In genomic region chr20:51567622-51568021, GRCh38 we compare ENCODE assay signal across 22 cellular contexts. TPM values are rescaled to one million over a fixed set of nuclear protein-coding genes. Genes with fewer than 3 reads are reported as not detected.
DNase-seq lines count a peak whose midpoint lies in the region; ATAC-seq, FAIRE-seq and TF ChIP-seq lines count a peak whose summit lies in the region.
"Had no signal": no experiment of that assay in that cellular context is flagged by ENCODE, and none has a peak within 500 bp of the region (broad histone marks: within the 10 kb centered on the region; RNA-seq: fewer than 3 reads in every experiment).

No MANE protein-coding gene starts in this region.

- H3K27ac Mint-ChIP-seq in stimulated activated effector memory CD8-positive, alpha-beta T cell treated with anti-CD3 and anti-CD28 coated beads, Interleukin-12 subunit alpha, Interleukin-12 subunit beta, amount 100 ng/mL, for 72 hours, result peak overlapping the region; percentile 6
- H3K27ac Mint-ChIP-seq: B cell; CD4-positive, alpha-beta T cell; CD8-positive, alpha-beta T cell had no signal

- WGBS in A549 (ENCODE audit: missing lambda C conversion rate), result 81% methylated on average over 5 of the region's 5 CpGs
- 77% methylated on average over 5 of the region's 5 CpGs for WGBS in mesenchymal stem cell

- peaks cover 44% of the 10 kb centered on the region for H3K4me1 ChIP-seq in A549
- peaks cover 3% of the 10 kb centered on the region; the same call in 1 of the 2 replicates for H3K4me1 ChIP-seq in HEK293 (ENCODE audit: control insufficient read depth, insufficient read depth, low read length)
- peaks cover 12% of the 10 kb centered on the region for H3K4me1 ChIP-seq in mesenchymal stem cell (ENCODE audit: control insufficient read depth, insufficient read depth, low read depth, low read length)

- H2AK5ac ChIP-seq in mesenchymal stem cell (ENCODE audit: low read length, severe bottlenecking), result no peak overlapping the region

- H3K14ac ChIP-seq in mesenchymal stem cell (ENCODE audit: low read length in 2 of 2), result no peak overlapping the region

- intact Hi-C loops in left colon (cut with DNase I, micrococcal nuclease), result no loop called here

- CTCF ChIA-PET in A549 (lab: Yijun Ruan, JAX), result interaction anchor here (1.0 to 2.3 kb wide), 4 partner anchors 27 to 580 kb away, joined by 3 to 7 read pairs (median 6); no protein-coding TSS in a partner anchor
- CTCF ChIA-PET in HEK293 (lab: Yijun Ruan, JAX), result interaction anchor here (0.8 to 2.0 kb wide), 2 partner anchors 27 to 580 kb away, joined by 3 to 6 read pairs; no protein-coding TSS in a partner anchor

- peak overlapping the region; percentile 30 for H2BK15ac ChIP-seq in mesenchymal stem cell (ENCODE audit: low read depth, poor library complexity, severe bottlenecking)

- no peak overlapping the region for H4K8ac ChIP-seq in mesenchymal stem cell (ENCODE audit: low read length)

- no peak overlapping the region for H3K4me2 ChIP-seq in A549
- no peak overlapping the region for H3K4me2 ChIP-seq in mesenchymal stem cell (ENCODE audit: low read length, poor library complexity, severe bottlenecking)
- H3K4me2 ChIP-seq: BLaER1 treated with 17β-estradiol and CSF1 and Interleukin-3, amounts not matched to agents 10 nM and 100 nM had no signal

- H3K4me1 Mint-ChIP-seq in stimulated activated effector memory CD8-positive, alpha-beta T cell treated with anti-CD3 and anti-CD28 coated beads, Interleukin-12 subunit alpha, Interleukin-12 subunit beta, amount 100 ng/mL, for 72 hours, result peaks cover 10% of the 10 kb centered on the region

- H2AFZ ChIP-seq in mesenchymal stem cell (ENCODE audit: low read depth, low read length), result no peak overlapping the region

- no peak for TF ChIP-seq EP300 in A549 (IDR thresholded peaks at IDR 0.05)

- no peak for FAIRE-seq in A549 (lab: Jason Lieb, UNC)
- FAIRE-seq: A204.1, D721Med, G401.6, GM12891 had no signal

- H2BK5ac ChIP-seq in mesenchymal stem cell (ENCODE audit: low read depth, low read length, poor library complexity, severe bottlenecking), result no peak overlapping the region

- H3K9me3 Mint-ChIP-seq in stimulated activated effector memory CD8-positive, alpha-beta T cell treated with anti-CD3 and anti-CD28 coated beads, Interleukin-12 subunit alpha, Interleukin-12 subunit beta, amount 100 ng/mL, for 72 hours, result no peaks in the 10 kb centered on the region

- POLR2A ChIA-PET in A549 (lab: Yijun Ruan, JAX) (no interaction called here), HEK293 (lab: Yijun Ruan, JAX) (no interaction called here)

- H3K79me1 ChIP-seq in mesenchymal stem cell (replicated peaks; ENCODE audit: low read length, poor library complexity, severe bottlenecking), result no peaks in the 10 kb centered on the region

- H3K18ac ChIP-seq in mesenchymal stem cell (ENCODE audit: low read depth in 1 of 2, low read length in 2 of 2), result no peak overlapping the region

- no peak for TF ChIP-seq RAD21 in A549 (conservative IDR thresholded peaks at IDR 0.05 in 1 of 2, IDR thresholded peaks at IDR 0.05 in 1 of 2)

- H3K27ac ChIP-seq in A549 (no peak overlapping the region), HEK293 (ENCODE audit: extremely low read depth, low read depth, low read length) (no peak overlapping the region), mesenchymal stem cell (ENCODE audit: low read length, poor library complexity, severe bottlenecking) (no peak overlapping the region)
- H3K27ac ChIP-seq: BLaER1 treated with 17β-estradiol and CSF1 and Interleukin-3, amounts not matched to agents 10 nM and 100 nM; C4-2B had no signal

- no peak overlapping the region for H3K4me3 ChIP-seq in A549
- no peak overlapping the region for H3K4me3 ChIP-seq in HEK293 (ENCODE audit: low read depth, low read length)
- H3K4me3 ChIP-seq in mesenchymal stem cell (ENCODE audit: insufficient read depth in 1 of 2, low read depth in 1 of 2, low read length in 2 of 2), result no peak overlapping the region
- H3K4me3 ChIP-seq: BLaER1 treated with 17β-estradiol and CSF1 and Interleukin-3, amounts not matched to agents 10 nM and 100 nM had no signal

- H4K91ac ChIP-seq in mesenchymal stem cell (ENCODE audit: low read length), result no peak overlapping the region

- no peak for TF ChIP-seq POLR2A in A549 (IDR thresholded peaks at IDR 0.05; ENCODE audit: low read length)

- H3K9ac ChIP-seq in mesenchymal stem cell (ENCODE audit: low read length), result no peak overlapping the region
- H3K9ac ChIP-seq: BLaER1 treated with 17β-estradiol and CSF1 and Interleukin-3, amounts not matched to agents 10 nM and 100 nM had no signal

- no peak overlapping the region for H2BK12ac ChIP-seq in mesenchymal stem cell (ENCODE audit: low read length in 2 of 2)

- H3K36me3 ChIP-seq in HEK293 (ENCODE audit: control insufficient read depth in 2 of 2, insufficient read depth in 1 of 2, low read length in 2 of 2), result no peaks in the 10 kb centered on the region
- no peaks in the 10 kb centered on the region for H3K36me3 ChIP-seq in mesenchymal stem cell (ENCODE audit: control insufficient read depth in 1 of 2, insufficient read depth in 2 of 2, low read depth in 1 of 2, low read length in 2 of 2)
- H3K36me3 ChIP-seq: BLaER1 treated with 17β-estradiol and CSF1 and Interleukin-3, amounts not matched to agents 10 nM and 100 nM had no signal

- no peak overlapping the region for H3K4me3 Mint-ChIP-seq in stimulated activated effector memory CD8-positive, alpha-beta T cell treated with anti-CD3 and anti-CD28 coated beads, Interleukin-12 subunit alpha, Interleukin-12 subunit beta, amount 100 ng/mL, for 72 hours
- H3K4me3 Mint-ChIP-seq: B cell; CD4-positive, alpha-beta T cell; CD8-positive, alpha-beta T cell had no signal

- H2BK120ac ChIP-seq in mesenchymal stem cell (ENCODE audit: low read depth, low read length), result no peak overlapping the region

- H3K9me3 ChIP-seq in A549, result 0 out of 3 replicates have a peak, but pooled peaks cover 3% of the 10 kb centered on the region
- no peaks in the 10 kb centered on the region for H3K9me3 ChIP-seq in HEK293 (ENCODE audit: control insufficient read depth, insufficient read depth, low read depth, low read length)
- H3K9me3 ChIP-seq in mesenchymal stem cell (ENCODE audit: control insufficient read depth, low read length), result no peaks in the 10 kb centered on the region

- H3K27me3 ChIP-seq in mesenchymal stem cell (ENCODE audit: control insufficient read depth in 1 of 2, insufficient read depth in 1 of 2, low read length in 2 of 2), result peaks cover 15 to 27% of the 10 kb centered on the region in 2 experiments

- no peak overlapping the region for H3K23ac ChIP-seq in mesenchymal stem cell (ENCODE audit: low read length in 2 of 2)

- H3K36me3 Mint-ChIP-seq in stimulated activated effector memory CD8-positive, alpha-beta T cell treated with anti-CD3 and anti-CD28 coated beads, Interleukin-12 subunit alpha, Interleukin-12 subunit beta, amount 100 ng/mL, for 72 hours, result no peaks in the 10 kb centered on the region
- H3K36me3 Mint-ChIP-seq: CD8-positive, alpha-beta T cell had no signal

- ATAC-seq in A549 (no peak), left colon (no peak), HG03135 (IDR thresholded peaks at IDR 0.05; ENCODE audit: unreplicated experiment) (no peak)
- ATAC-seq in stimulated activated effector memory CD8-positive, alpha-beta T cell treated with anti-CD3 and anti-CD28 coated beads, Interleukin-12 subunit alpha, Interleukin-12 subunit beta, amount 100 ng/mL, for 72 hours, result no peak
- ATAC-seq: CD8-positive, alpha-beta T cell had no signal

- no peak overlapping the region for H3K4ac ChIP-seq in mesenchymal stem cell (ENCODE audit: low read depth in 1 of 2, low read length in 2 of 2)

- DNase-seq in A549 (ENCODE audit: low read depth in 1 of 2, low spot score in 1 of 2) (no peak), mesenchymal stem cell (no peak), left colon (no peak), OCI-M2 (lab: John Stamatoyannopoulos, UW; ENCODE audit: unreplicated experiment) (no peak)
- DNase-seq in stimulated activated effector memory CD8-positive, alpha-beta T cell treated with anti-CD3 and anti-CD28 coated beads, Interleukin-12 subunit alpha, Interleukin-12 subunit beta, amount 100 ng/mL, for 72 hours (ENCODE audit: low spot score in 2 of 2), result no peak
- DNase-seq: 8988T; AML-193; Caco-2; Calu3; CD4-positive, alpha-beta T cell; CD8-positive, alpha-beta T cell; DMS79 treated with DMSO at 0.1 percent for 48 hours; GF-D8 had no signal

- TF ChIP-seq CTCF in A549 (IDR thresholded peaks at IDR 0.05) (no peak), HEK293 (tag by site-specific recombination; IDR thresholded peaks at IDR 0.05) (no peak)

TF ChIP-seq in A549, 52 proteins besides CTCF, POLR2A, EP300 and RAD21:
- no peak for TF ChIP-seq PHF8 (IDR thresholded peaks at IDR 0.05; ENCODE audit: borderline replicate concordance, low read depth)
- TF ChIP-seq ZFP36 (IDR thresholded peaks at IDR 0.05; ENCODE audit: borderline replicate concordance, partially characterized antibody), result peak; percentile 64

TF ChIP-seq in HEK293, 187 proteins besides CTCF, POLR2A, EP300 and RAD21:
- 0 out of 2 replicates have a peak, but pooled peaks have one; percentile 25 for TF ChIP-seq ZNF768 (tag by site-specific recombination; IDR thresholded peaks at IDR 0.05)
- no peak for TF ChIP-seq ZXDB (tag by site-specific recombination; IDR thresholded peaks at IDR 0.05)

RNA-seq across cellular contexts. Expression of gene NFATC2, which starts 25.1 kb away (rescaled TPM):
- polyA plus RNA-seq in A549 (2011; rRNA removed), result 1.6 and 2.4 TPM in 2 replicates
- polyA plus RNA-seq in A549 (2012; cell fraction: cytosol; rRNA removed), result 0.81 and 1.2 TPM in 2 replicates
- polyA plus RNA-seq in A549 (2012; cell fraction: nucleus; rRNA removed), result 1.7 and 1.8 TPM in 2 replicates
- polyA plus RNA-seq in A549 (2017; fragmentation: RNase III; extraction: RNeasy Plus Mini Kit Qiagen cat#74134 plus additional on column Dnase treatment), result 0.75 to 0.99 TPM (median 0.75 TPM) in 3 replicates
- polyA minus RNA-seq in A549 (2011; rRNA and poly(A)+ RNA removed), result 1.4 and 2.4 TPM in 2 replicates
- 3.8 TPM for polyA plus RNA-seq in mesenchymal stem cell (2013, experiment 1 of 2)
- polyA plus RNA-seq in mesenchymal stem cell (2013, experiment 2 of 2), result 3.6 TPM
- total RNA-seq in left colon, result 1 to 10 TPM; 4.7 to 5.6 TPM
